Comparison of ENCODE assay signal across 6 cellular contexts in the genomic region with DNA sequence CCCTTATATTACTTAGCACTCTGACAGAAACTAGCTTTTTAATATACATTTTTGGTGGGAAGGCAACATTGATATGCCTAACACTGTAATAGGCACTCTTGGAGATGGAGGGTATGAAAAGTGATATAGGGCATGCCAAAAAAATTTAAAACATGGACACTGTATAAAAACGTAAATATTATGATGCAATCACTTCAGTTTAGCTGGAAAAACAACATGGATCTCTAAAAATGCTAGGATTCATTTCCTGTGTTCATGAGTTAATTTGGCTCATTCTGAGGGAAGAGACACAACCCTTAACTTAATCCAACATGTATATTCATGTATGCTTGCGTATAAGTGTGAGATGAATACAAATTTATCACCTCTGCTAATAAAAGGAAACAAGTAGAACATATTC.
"Had no signal": no experiment of that assay in that cellular context is flagged by ENCODE, and none has a peak within 500 bp of the region (broad histone marks: within the 10 kb centered on the region; RNA-seq: fewer than 3 reads in every experiment).

No MANE protein-coding gene starts in this region.

- H3K27me3 Mint-ChIP-seq: IgD-negative memory B cell had no signal

- H3K9ac ChIP-seq: KMS-11 had no signal

- H3K27ac ChIP-seq: HL-60, KMS-11 had no signal

- H3K4me2 ChIP-seq: KMS-11 had no signal

- H3K4me3 Mint-ChIP-seq: IgD-negative memory B cell had no signal

- H3K4me1 Mint-ChIP-seq: IgD-negative memory B cell had no signal

- FAIRE-seq: HTR-8/SVneo had no signal

- H3K36me3 Mint-ChIP-seq: IgD-negative memory B cell had no signal

- DNase-seq: KBM-7, KG1 had no signal

- H3K27ac Mint-ChIP-seq: IgD-negative memory B cell had no signal
